In genomic region chr1:213564215-213564659, GRCh38 we compare ENCODE assay signal across 10 cellular contexts.
DNase-seq lines count a peak whose midpoint lies in the region; ATAC-seq and TF ChIP-seq lines count a peak whose summit lies in the region.
"Had no signal": no experiment of that assay in that cellular context is flagged by ENCODE, and none has a peak within 500 bp of the region (broad histone marks: within the 10 kb centered on the region; RNA-seq: fewer than 3 reads in every experiment).

No MANE protein-coding gene starts in this region.

- no peaks in the 10 kb centered on the region for H3K27me3 ChIP-seq in SK-N-SH (ENCODE audit: insufficient read depth)
- no peaks in the 10 kb centered on the region for H3K27me3 ChIP-seq in endodermal cell (ENCODE audit: control insufficient read depth, insufficient read depth, low read length, poor library complexity, severe bottlenecking)
- no peaks in the 10 kb centered on the region for H3K27me3 ChIP-seq in testis

- no peaks in the 10 kb centered on the region for H3K4me1 Mint-ChIP-seq in endodermal cell

- no peaks in the 10 kb centered on the region for H4K20me1 ChIP-seq in SK-N-SH (ENCODE audit: insufficient read depth)

- no peak overlapping the region; a peak in 1 of 4 replicates for H3K4me3 ChIP-seq in SK-N-SH (ENCODE audit: low read depth in 2 of 2, low read length in 1 of 2)
- H3K4me3 ChIP-seq in endodermal cell (ENCODE audit: low read length), result no peak overlapping the region
- H3K4me3 ChIP-seq in testis, result no peak overlapping the region

- no peaks in the 10 kb centered on the region for H3K4me1 ChIP-seq in SK-N-SH (ENCODE audit: control insufficient read depth in 1 of 2, insufficient read depth in 2 of 2, low read depth in 1 of 2, low read length in 1 of 2)
- no peaks in the 10 kb centered on the region for H3K4me1 ChIP-seq in endodermal cell (ENCODE audit: control insufficient read depth, insufficient read depth, low read length)
- H3K4me1 ChIP-seq in testis, result no peaks in the 10 kb centered on the region

- CTCF ChIA-PET in SK-N-SH (lab: Yijun Ruan, JAX), result no interaction called here

- no peaks in the 10 kb centered on the region for H3K79me2 ChIP-seq in SK-N-SH (ENCODE audit: insufficient read depth)

- peaks cover 59% of the 10 kb centered on the region for H3K9me3 Mint-ChIP-seq in endodermal cell

- H3K4me3 Mint-ChIP-seq in endodermal cell, result no peak overlapping the region
- H3K4me3 Mint-ChIP-seq: activated naive CD4-positive, alpha-beta T cell treated with anti-CD3 and anti-CD28 coated beads for 36 hours had no signal

- no peak overlapping the region for H3K27ac ChIP-seq in SK-N-SH (ENCODE audit: low read depth in 2 of 2, low read length in 1 of 2)
- H3K27ac ChIP-seq in endodermal cell (ENCODE audit: low read depth, low read length), result no peak overlapping the region
- no peak overlapping the region for H3K27ac ChIP-seq in testis

- ATAC-seq in SK-N-SH treated with all-trans-retinoic acid at 6 μM for 48 hours (no peak), HG03025 (IDR thresholded peaks at IDR 0.05; ENCODE audit: low FRiP score, unreplicated experiment) (no peak)

- peak; percentile 58 for TF ChIP-seq RAD21 in SK-N-SH (IDR thresholded peaks at IDR 0.05; ENCODE audit: low read length)

- H3K9me2 ChIP-seq in SK-N-SH, result no peaks in the 10 kb centered on the region; the same call in 1 of the 2 replicates

- no peak overlapping the region for H2AFZ ChIP-seq in SK-N-SH (ENCODE audit: low read depth)

- TF ChIP-seq EP300 in SK-N-SH (IDR thresholded peaks at IDR 0.05; ENCODE audit: borderline replicate concordance in 1 of 2, low read depth in 1 of 2, low read length in 1 of 2), result no peak

- TF ChIP-seq CTCF in SK-N-SH (IDR thresholded peaks at IDR 0.05) (no peak; the same call in 1 of the 2 replicates), endodermal cell (conservative IDR thresholded peaks at IDR 0.05) (peak; percentile 90), testis (IDR thresholded peaks at IDR 0.05) (peak in 2 of 3 experiments; percentile 22 to 25)

- intact Hi-C loops in testis (cut with DNase I; ENCODE audit: low total_unique reads), result no loop called here

- no peak overlapping the region for H3K27ac Mint-ChIP-seq in endodermal cell
- H3K27ac Mint-ChIP-seq: activated naive CD4-positive, alpha-beta T cell treated with anti-CD3 and anti-CD28 coated beads for 36 hours had no signal

- peaks cover 1% of the 10 kb centered on the region for H3K27me3 Mint-ChIP-seq in endodermal cell (ENCODE audit: insufficient read depth)

- no peak for TF ChIP-seq POLR2A in testis (IDR thresholded peaks at IDR 0.05)

- H3K36me3 Mint-ChIP-seq in endodermal cell (ENCODE audit: low read depth), result peaks cover 2% of the 10 kb centered on the region

- H3K4me2 ChIP-seq in SK-N-SH, result no peak overlapping the region

- H3K9me3 ChIP-seq in SK-N-SH, result peaks cover 6% of the 10 kb centered on the region; the same call in 1 of the 2 replicates
- H3K9me3 ChIP-seq in endodermal cell (ENCODE audit: control insufficient read depth, low read length), result peaks cover 44% of the 10 kb centered on the region
- H3K9me3 ChIP-seq in testis, result no peaks in the 10 kb centered on the region

- H3K36me3 ChIP-seq in SK-N-SH (replicated peaks in 1 of 2; ENCODE audit: control insufficient read depth in 1 of 2, insufficient read depth in 2 of 2, low read length in 1 of 2) (no peaks in the 10 kb centered on the region), endodermal cell (ENCODE audit: control insufficient read depth, insufficient read depth, low read length) (no peaks in the 10 kb centered on the region), testis (ENCODE audit: low read depth, missing control alignments) (no peaks in the 10 kb centered on the region)

- DNase-seq in SK-N-SH, result no peak
- peak; percentile 57 for DNase-seq in NCI-H774 (lab: John Stamatoyannopoulos, UW)
- DNase-seq in endodermal cell, result peak; percentile 63
- peak; percentile 22 for DNase-seq in testis
- no peak for DNase-seq in stimulated activated naive CD4-positive, alpha-beta T cell (lab: John Stamatoyannopoulos, UW)
- DNase-seq in NK-92 treated with Interleukin-12 subunit alpha and Interleukin-12 subunit beta, amount 100 ng/mL, for 24 hours (lab: John Stamatoyannopoulos, UW), result no peak
- DNase-seq: activated naive CD4-positive, alpha-beta T cell treated with anti-CD3 and anti-CD28 coated beads for 36 hours; stimulated activated CD4-positive, alpha-beta T cell treated with anti-CD3 and anti-CD28 coated beads, Interleukin-2, amount 100 ng/mL, for 48 hours had no signal

- H3K9ac ChIP-seq in SK-N-SH, result no peak overlapping the region
- no peak overlapping the region for H3K9ac ChIP-seq in endodermal cell (ENCODE audit: extremely low read depth, low read length, poor library complexity, severe bottlenecking)

- no peaks in the 10 kb centered on the region for H3F3A ChIP-seq in SK-N-SH (replicated peaks; ENCODE audit: insufficient read depth)

- POLR2A ChIA-PET in SK-N-SH (lab: Yijun Ruan, JAX), result no interaction called here

TF ChIP-seq in SK-N-SH, 30 proteins besides CTCF, POLR2A, EP300 and RAD21:
- TF ChIP-seq TCF12 (IDR thresholded peaks at IDR 0.05) (no peak), ZBTB33 (IDR thresholded peaks at IDR 0.05; ENCODE audit: borderline replicate concordance, low read depth) (no peak), TEAD4 (IDR thresholded peaks at IDR 0.05; ENCODE audit: borderline replicate concordance, insufficient read depth) (no peak), IRF3 (IDR thresholded peaks at IDR 0.05; ENCODE audit: low read depth, low read length) (no peak), SIN3A (IDR thresholded peaks at IDR 0.05; ENCODE audit: borderline replicate concordance, low read depth, low read length) (no peak)

TF ChIP-seq in SK-N-SH treated with all-trans-retinoic acid at 6 μM for 48 hours, 23 proteins besides CTCF, POLR2A, EP300 and RAD21 (continues in another document):
- TF ChIP-seq ARNTL (CRISPR knock-in tag; IDR thresholded peaks at IDR 0.05; ENCODE audit: borderline replicate concordance, low read depth) (no peak), CSRNP3 (CRISPR knock-in tag; IDR thresholded peaks at IDR 0.05) (no peak), TSHZ2 (CRISPR knock-in tag; IDR thresholded peaks at IDR 0.05) (no peak), ESRRG (CRISPR knock-in tag; IDR thresholded peaks at IDR 0.05) (no peak), TCF4 (CRISPR knock-in tag; IDR thresholded peaks at IDR 0.05; ENCODE audit: borderline replicate concordance) (no peak), CSDC2 (CRISPR knock-in tag; IDR thresholded peaks at IDR 0.05) (no peak), ZFP30 (CRISPR knock-in tag; IDR thresholded peaks at IDR 0.05) (no peak), TOX (CRISPR knock-in tag; IDR thresholded peaks at IDR 0.05; ENCODE audit: borderline replicate concordance) (no peak), ZNF70 (CRISPR knock-in tag; IDR thresholded peaks at IDR 0.05) (no peak), BACH2 (CRISPR knock-in tag; IDR thresholded peaks at IDR 0.05; ENCODE audit: borderline replicate concordance) (no peak), SNAI2 (CRISPR knock-in tag; IDR thresholded peaks at IDR 0.05) (no peak), ZNF565 (CRISPR knock-in tag; conservative IDR thresholded peaks at IDR 0.05; ENCODE audit: low read depth) (no peak), POU6F1 (CRISPR knock-in tag; IDR thresholded peaks at IDR 0.05; ENCODE audit: borderline replicate concordance, low read depth) (no peak)

Comparison
In these comparisons a context has a peak if more than half of its experiments do, and no peak if none do; other contexts are left out.
1. DNase-seq: peak in NCI-H774 (single experiment), endodermal cell (single experiment) and testis (single experiment); none in SK-N-SH (single experiment), stimulated activated naive CD4-positive, alpha-beta T cell (0 of 6) and NK-92 treated with Interleukin-12 subunit alpha and Interleukin-12 subunit beta, amount 100 ng/mL, for 24 hours (single experiment).